1 cellular context compared by ENCODE assay signal in the genomic region with DNA sequence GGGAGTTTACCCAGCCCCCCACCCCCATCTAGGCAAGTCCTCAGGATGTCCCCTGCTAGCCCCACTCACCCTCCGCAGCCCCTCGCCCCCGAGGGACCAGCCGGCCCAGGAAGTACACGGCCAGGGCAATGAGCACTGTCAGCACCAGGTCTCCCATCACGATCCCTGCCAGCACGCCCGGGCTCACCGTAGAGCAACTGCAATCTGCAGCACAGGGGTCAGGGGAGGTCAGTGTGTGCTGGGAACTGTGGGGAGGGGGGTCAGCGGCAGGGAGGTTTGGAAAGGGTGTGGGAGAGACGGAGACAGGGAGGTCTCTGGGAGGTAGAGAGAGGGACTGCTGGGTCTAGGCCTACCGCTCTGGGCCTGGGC.
TF ChIP-seq lines count a peak whose summit lies in the region.

No MANE protein-coding gene starts in this region.

TF ChIP-seq in H1, 55 proteins besides CTCF, POLR2A, EP300 and RAD21:
- TF ChIP-seq JUN (IDR thresholded peaks at IDR 0.05; ENCODE audit: low read depth, low read length) (no peak), KDM4A (IDR thresholded peaks at IDR 0.05; ENCODE audit: low read depth, low read length, severe bottlenecking) (no peak), HDAC2 (IDR thresholded peaks at IDR 0.05; ENCODE audit: borderline replicate concordance in 1 of 2, low read depth in 2 of 2, low read length in 2 of 2) (no peak), POU5F1 (IDR thresholded peaks at IDR 0.05; ENCODE audit: low read depth, low read length) (no peak), CBX5 (IDR thresholded peaks at IDR 0.05; ENCODE audit: low read depth, low read length) (no peak), GTF2F1 (IDR thresholded peaks at IDR 0.05; ENCODE audit: borderline replicate concordance, low read depth, low read length) (no peak), KDM1A (IDR thresholded peaks at IDR 0.05; ENCODE audit: borderline replicate concordance, low read length) (no peak), SP4 (IDR thresholded peaks at IDR 0.05; ENCODE audit: low read length) (no peak), BCL11A (IDR thresholded peaks at IDR 0.05; ENCODE audit: low read depth in 2 of 2, low read length in 2 of 2) (no peak), RNF2 (IDR thresholded peaks at IDR 0.05; ENCODE audit: borderline replicate concordance, low read depth, low read length, missing control alignments, poor library complexity, severe bottlenecking) (no peak), EGR1 (IDR thresholded peaks at IDR 0.05; ENCODE audit: borderline replicate concordance, low read depth, low read length) (no peak), SP2 (IDR thresholded peaks at IDR 0.05; ENCODE audit: low read length) (no peak), RBBP5 (IDR thresholded peaks at IDR 0.05; ENCODE audit: borderline replicate concordance, low read depth, low read length) (no peak), HDAC6 (IDR thresholded peaks at IDR 0.05; ENCODE audit: low read depth, low read length) (no peak), JUND (IDR thresholded peaks at IDR 0.05; ENCODE audit: low read length) (no peak)
- TF ChIP-seq, protein P1, sequence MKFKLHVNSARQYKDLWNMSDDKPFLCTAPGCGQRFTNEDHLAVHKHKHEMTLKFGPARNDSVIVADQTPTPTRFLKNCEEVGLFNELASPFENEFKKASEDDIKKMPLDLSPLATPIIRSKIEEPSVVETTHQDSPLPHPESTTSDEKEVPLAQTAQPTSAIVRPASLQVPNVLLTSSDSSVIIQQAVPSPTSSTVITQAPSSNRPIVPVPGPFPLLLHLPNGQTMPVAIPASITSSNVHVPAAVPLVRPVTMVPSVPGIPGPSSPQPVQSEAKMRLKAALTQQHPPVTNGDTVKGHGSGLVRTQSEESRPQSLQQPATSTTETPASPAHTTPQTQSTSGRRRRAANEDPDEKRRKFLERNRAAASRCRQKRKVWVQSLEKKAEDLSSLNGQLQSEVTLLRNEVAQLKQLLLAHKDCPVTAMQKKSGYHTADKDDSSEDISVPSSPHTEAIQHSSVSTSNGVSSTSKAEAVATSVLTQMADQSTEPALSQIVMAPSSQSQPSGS (IDR thresholded peaks at IDR 0.05; ENCODE audit: low read length): no peak
- TF ChIP-seq, protein P2, sequence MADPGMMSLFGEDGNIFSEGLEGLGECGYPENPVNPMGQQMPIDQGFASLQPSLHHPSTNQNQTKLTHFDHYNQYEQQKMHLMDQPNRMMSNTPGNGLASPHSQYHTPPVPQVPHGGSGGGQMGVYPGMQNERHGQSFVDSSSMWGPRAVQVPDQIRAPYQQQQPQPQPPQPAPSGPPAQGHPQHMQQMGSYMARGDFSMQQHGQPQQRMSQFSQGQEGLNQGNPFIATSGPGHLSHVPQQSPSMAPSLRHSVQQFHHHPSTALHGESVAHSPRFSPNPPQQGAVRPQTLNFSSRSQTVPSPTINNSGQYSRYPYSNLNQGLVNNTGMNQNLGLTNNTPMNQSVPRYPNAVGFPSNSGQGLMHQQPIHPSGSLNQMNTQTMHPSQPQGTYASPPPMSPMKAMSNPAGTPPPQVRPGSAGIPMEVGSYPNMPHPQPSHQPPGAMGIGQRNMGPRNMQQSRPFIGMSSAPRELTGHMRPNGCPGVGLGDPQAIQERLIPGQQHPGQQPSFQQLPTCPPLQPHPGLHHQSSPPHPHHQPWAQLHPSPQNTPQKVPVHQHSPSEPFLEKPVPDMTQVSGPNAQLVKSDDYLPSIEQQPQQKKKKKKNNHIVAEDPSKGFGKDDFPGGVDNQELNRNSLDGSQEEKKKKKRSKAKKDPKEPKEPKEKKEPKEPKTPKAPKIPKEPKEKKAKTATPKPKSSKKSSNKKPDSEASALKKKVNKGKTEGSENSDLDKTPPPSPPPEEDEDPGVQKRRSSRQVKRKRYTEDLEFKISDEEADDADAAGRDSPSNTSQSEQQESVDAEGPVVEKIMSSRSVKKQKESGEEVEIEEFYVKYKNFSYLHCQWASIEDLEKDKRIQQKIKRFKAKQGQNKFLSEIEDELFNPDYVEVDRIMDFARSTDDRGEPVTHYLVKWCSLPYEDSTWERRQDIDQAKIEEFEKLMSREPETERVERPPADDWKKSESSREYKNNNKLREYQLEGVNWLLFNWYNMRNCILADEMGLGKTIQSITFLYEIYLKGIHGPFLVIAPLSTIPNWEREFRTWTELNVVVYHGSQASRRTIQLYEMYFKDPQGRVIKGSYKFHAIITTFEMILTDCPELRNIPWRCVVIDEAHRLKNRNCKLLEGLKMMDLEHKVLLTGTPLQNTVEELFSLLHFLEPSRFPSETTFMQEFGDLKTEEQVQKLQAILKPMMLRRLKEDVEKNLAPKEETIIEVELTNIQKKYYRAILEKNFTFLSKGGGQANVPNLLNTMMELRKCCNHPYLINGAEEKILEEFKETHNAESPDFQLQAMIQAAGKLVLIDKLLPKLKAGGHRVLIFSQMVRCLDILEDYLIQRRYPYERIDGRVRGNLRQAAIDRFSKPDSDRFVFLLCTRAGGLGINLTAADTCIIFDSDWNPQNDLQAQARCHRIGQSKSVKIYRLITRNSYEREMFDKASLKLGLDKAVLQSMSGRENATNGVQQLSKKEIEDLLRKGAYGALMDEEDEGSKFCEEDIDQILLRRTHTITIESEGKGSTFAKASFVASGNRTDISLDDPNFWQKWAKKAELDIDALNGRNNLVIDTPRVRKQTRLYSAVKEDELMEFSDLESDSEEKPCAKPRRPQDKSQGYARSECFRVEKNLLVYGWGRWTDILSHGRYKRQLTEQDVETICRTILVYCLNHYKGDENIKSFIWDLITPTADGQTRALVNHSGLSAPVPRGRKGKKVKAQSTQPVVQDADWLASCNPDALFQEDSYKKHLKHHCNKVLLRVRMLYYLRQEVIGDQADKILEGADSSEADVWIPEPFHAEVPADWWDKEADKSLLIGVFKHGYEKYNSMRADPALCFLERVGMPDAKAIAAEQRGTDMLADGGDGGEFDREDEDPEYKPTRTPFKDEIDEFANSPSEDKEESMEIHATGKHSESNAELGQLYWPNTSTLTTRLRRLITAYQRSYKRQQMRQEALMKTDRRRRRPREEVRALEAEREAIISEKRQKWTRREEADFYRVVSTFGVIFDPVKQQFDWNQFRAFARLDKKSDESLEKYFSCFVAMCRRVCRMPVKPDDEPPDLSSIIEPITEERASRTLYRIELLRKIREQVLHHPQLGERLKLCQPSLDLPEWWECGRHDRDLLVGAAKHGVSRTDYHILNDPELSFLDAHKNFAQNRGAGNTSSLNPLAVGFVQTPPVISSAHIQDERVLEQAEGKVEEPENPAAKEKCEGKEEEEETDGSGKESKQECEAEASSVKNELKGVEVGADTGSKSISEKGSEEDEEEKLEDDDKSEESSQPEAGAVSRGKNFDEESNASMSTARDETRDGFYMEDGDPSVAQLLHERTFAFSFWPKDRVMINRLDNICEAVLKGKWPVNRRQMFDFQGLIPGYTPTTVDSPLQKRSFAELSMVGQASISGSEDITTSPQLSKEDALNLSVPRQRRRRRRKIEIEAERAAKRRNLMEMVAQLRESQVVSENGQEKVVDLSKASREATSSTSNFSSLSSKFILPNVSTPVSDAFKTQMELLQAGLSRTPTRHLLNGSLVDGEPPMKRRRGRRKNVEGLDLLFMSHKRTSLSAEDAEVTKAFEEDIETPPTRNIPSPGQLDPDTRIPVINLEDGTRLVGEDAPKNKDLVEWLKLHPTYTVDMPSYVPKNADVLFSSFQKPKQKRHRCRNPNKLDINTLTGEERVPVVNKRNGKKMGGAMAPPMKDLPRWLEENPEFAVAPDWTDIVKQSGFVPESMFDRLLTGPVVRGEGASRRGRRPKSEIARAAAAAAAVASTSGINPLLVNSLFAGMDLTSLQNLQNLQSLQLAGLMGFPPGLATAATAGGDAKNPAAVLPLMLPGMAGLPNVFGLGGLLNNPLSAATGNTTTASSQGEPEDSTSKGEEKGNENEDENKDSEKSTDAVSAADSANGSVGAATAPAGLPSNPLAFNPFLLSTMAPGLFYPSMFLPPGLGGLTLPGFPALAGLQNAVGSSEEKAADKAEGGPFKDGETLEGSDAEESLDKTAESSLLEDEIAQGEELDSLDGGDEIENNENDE (IDR thresholded peaks at IDR 0.05; ENCODE audit: insufficient replicate concordance, low read length): no peak
